In the genomic region with DNA sequence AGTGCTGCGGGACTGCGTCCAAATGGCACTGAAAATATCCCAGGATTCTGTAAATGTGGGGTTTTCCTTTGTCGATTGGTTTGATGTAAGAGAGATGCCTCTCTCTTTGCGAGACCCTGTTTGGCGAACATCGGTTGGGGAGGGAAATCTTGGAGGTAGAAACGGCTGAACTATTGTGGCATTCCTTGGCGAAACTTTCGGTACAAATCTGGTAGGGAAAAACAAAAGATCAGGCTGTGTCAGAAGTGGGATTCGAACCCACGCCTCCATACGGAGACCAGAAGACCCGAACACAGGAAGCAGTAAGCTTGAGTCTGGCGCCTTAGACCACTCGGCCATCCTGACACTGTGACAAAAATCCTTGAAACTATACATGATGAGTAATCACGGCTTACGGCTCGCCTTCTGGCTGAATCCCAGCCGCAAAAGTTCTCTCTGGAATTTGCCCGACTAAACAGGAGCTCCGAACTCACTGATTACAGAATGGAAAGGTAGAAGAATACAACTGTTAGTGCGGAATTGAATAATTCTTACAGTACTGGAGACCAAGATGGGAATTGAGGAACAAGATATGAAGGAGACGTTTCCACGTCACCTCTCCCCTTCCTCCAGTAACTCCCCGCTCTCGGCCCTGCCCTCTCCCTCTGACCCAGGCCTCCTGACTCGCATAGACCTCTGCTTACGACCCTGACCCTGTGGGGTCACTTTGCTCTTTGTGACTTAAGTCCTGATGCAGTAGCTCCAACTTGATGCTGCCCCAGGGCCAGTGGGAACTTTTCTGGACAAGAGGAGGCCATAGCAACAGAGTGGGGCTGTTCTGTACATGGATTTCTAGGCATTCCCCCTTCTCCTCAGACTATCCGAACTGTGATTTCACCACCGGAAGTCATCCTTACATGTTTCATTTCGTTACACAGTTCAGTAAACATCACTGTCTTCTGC, we compare ENCODE assay signal across 8 cellular contexts.
DNase-seq lines count a peak whose midpoint lies in the region; ATAC-seq, FAIRE-seq and TF ChIP-seq lines count a peak whose summit lies in the region.

No MANE protein-coding gene starts in this region.

- WGBS in SK-N-SH (ENCODE audit: low lambda C conversion rate), result 8% methylated on average over 31 of the region's 31 CpGs
- WGBS in pancreas, 2 donors, result 8 to 14% methylated on average over 31 of the region's 31 CpGs
- 16% methylated on average over 31 of the region's 31 CpGs for WGBS in prostate gland

- H4K20me1 ChIP-seq in SK-N-SH (ENCODE audit: insufficient read depth), result no peaks in the 10 kb centered on the region

- no peak for TF ChIP-seq RAD21 in SK-N-SH (IDR thresholded peaks at IDR 0.05; ENCODE audit: low read length)

- H3K27ac ChIP-seq in SK-N-SH (ENCODE audit: low read depth in 2 of 2, low read length in 1 of 2) (no peak overlapping the region), pancreas (no peak overlapping the region), prostate gland (no peak overlapping the region), tibial artery (no peak overlapping the region)

- CTCF ChIA-PET in SK-N-SH (lab: Yijun Ruan, JAX), result no interaction called here

- intact Hi-C loops in pancreas (cut with DNase I) (no loop called here), prostate gland (cut with DNase I) (no loop called here), tibial artery (cut with DNase I; ENCODE audit: low total_unique reads) (no loop called here)

- H3F3A ChIP-seq in SK-N-SH (replicated peaks; ENCODE audit: insufficient read depth), result peaks cover 4% of the 10 kb centered on the region

- ATAC-seq in GM19351 (IDR thresholded peaks at IDR 0.05; ENCODE audit: unreplicated experiment), result peak; percentile 51
- ATAC-seq in HG03378 (IDR thresholded peaks at IDR 0.05; ENCODE audit: unreplicated experiment), result no peak
- no peak for ATAC-seq in pancreas

- no peaks in the 10 kb centered on the region for H3K36me3 ChIP-seq in SK-N-SH (replicated peaks in 1 of 2; ENCODE audit: control insufficient read depth in 1 of 2, insufficient read depth in 2 of 2, low read length in 1 of 2)
- no peaks in the 10 kb centered on the region for H3K36me3 ChIP-seq in pancreas
- H3K36me3 ChIP-seq in prostate gland, result no peaks in the 10 kb centered on the region
- no peaks in the 10 kb centered on the region for H3K36me3 ChIP-seq in tibial artery

- no peaks in the 10 kb centered on the region for H3K9me2 ChIP-seq in SK-N-SH

- TF ChIP-seq CTCF in AG09309 (IDR thresholded peaks at IDR 0.05; ENCODE audit: control insufficient read depth, insufficient read depth, low read depth, low read length, missing control alignments) (no peak), SK-N-SH (IDR thresholded peaks at IDR 0.05) (no peak), pancreas (IDR thresholded peaks at IDR 0.05) (no peak), prostate gland (IDR thresholded peaks at IDR 0.05) (no peak), tibial artery (IDR thresholded peaks at IDR 0.05) (no peak)

- H3K4me2 ChIP-seq in SK-N-SH, result peak overlapping the region; percentile 58

- peak overlapping the region; percentile 17; the same call in 1 of the 2 replicates for H3K9ac ChIP-seq in SK-N-SH

- H3K27me3 ChIP-seq in SK-N-SH (ENCODE audit: insufficient read depth), result peaks cover 8% of the 10 kb centered on the region; the same call in 1 of the 2 replicates
- peaks cover 6 to 27% (median 13%) of the 10 kb centered on the region in 4 donors for H3K27me3 ChIP-seq in pancreas
- peaks cover 8% of the 10 kb centered on the region for H3K27me3 ChIP-seq in prostate gland (replicated peaks; ENCODE audit: insufficient read depth)
- peaks cover 0 to 54% of the 10 kb centered on the region in 2 donors for H3K27me3 ChIP-seq in tibial artery

- FAIRE-seq in pancreas (lab: Jason Lieb, UNC), result no peak

- H2AFZ ChIP-seq in SK-N-SH (ENCODE audit: low read depth), result peak overlapping the region; percentile 68; the same call in 1 of the 2 replicates

- DNase-seq in AG09309 (ENCODE audit: low read depth) (no peak), SK-N-SH (no peak), fibroblast of the conjunctiva (ENCODE audit: low read depth) (peak; percentile 81), pancreas (no peak), prostate gland (ENCODE audit: low spot score) (no peak), tibial artery (no peak)

- no peak for TF ChIP-seq POLR2A in prostate gland (IDR thresholded peaks at IDR 0.05)

- H3K4me3 ChIP-seq in AG09309 (ENCODE audit: control insufficient read depth, low read depth, low read length), result peak overlapping the region; percentile 29
- H3K4me3 ChIP-seq in SK-N-SH (ENCODE audit: low read depth in 2 of 2, low read length in 1 of 2), result peak overlapping the region; percentile 41 to 64; a peak in 3 of 4 replicates
- H3K4me3 ChIP-seq in pancreas, result no peak overlapping the region
- no peak overlapping the region for H3K4me3 ChIP-seq in prostate gland
- H3K4me3 ChIP-seq in tibial artery, result no peak overlapping the region

- H3K4me1 ChIP-seq in SK-N-SH (ENCODE audit: control insufficient read depth in 1 of 2, insufficient read depth in 2 of 2, low read depth in 1 of 2, low read length in 1 of 2) (no peaks in the 10 kb centered on the region; a peak in 1 of 4 replicates), pancreas (no peaks in the 10 kb centered on the region), prostate gland (replicated peaks) (no peaks in the 10 kb centered on the region), tibial artery (no peaks in the 10 kb centered on the region)

- H3K9me3 ChIP-seq in SK-N-SH (no peaks in the 10 kb centered on the region), pancreas (no peaks in the 10 kb centered on the region), prostate gland (no peaks in the 10 kb centered on the region), tibial artery (peaks cover 0 to 5% (median 0%) of the 10 kb centered on the region in 3 donors)

- no peaks in the 10 kb centered on the region for H3K79me2 ChIP-seq in SK-N-SH (ENCODE audit: insufficient read depth)

- POLR2A ChIA-PET in SK-N-SH (lab: Yijun Ruan, JAX), result no interaction called here

- TF ChIP-seq EP300 in SK-N-SH (IDR thresholded peaks at IDR 0.05; ENCODE audit: borderline replicate concordance in 1 of 2, low read depth in 1 of 2, low read length in 1 of 2), result no peak

TF ChIP-seq in SK-N-SH, 30 proteins besides CTCF, POLR2A, EP300 and RAD21:
- TF ChIP-seq SIN3A (IDR thresholded peaks at IDR 0.05; ENCODE audit: borderline replicate concordance, low read depth, low read length) (no peak), TEAD4 (IDR thresholded peaks at IDR 0.05; ENCODE audit: borderline replicate concordance, insufficient read depth) (peak; percentile 78), USF1 (IDR thresholded peaks at IDR 0.05; ENCODE audit: borderline replicate concordance, low read depth) (no peak), GABPA (IDR thresholded peaks at IDR 0.05; ENCODE audit: low read depth) (peak; percentile 29; the same call in 1 of the 2 replicates), FOSL2 (IDR thresholded peaks at IDR 0.05; ENCODE audit: borderline replicate concordance, low read depth) (peak; percentile 62), MAX (IDR thresholded peaks at IDR 0.05; ENCODE audit: low read depth) (no peak), RCOR1 (IDR thresholded peaks at IDR 0.05; ENCODE audit: low read length) (no peak), REST (IDR thresholded peaks at IDR 0.05; ENCODE audit: low read depth, low read length) (peak; percentile 20; the same call in 1 of the 2 replicates)

Comparison
In these comparisons a context has a peak if more than half of its experiments do, and no peak if none do; other contexts are left out.
1. H3K4me3 ChIP-seq: peak in AG09309 (single experiment) and SK-N-SH (2 of 2); none in pancreas (0 of 4), prostate gland (0 of 2) and tibial artery (0 of 2).